19 cellular contexts compared by ENCODE assay signal in genomic region chr17:73648543-73648820, GRCh38. TPM values are rescaled to one million over a fixed set of nuclear protein-coding genes. Genes with fewer than 3 reads are reported as not detected.
"Had no signal": no experiment of that assay in that cellular context is flagged by ENCODE, and none has a peak within 500 bp of the region (broad histone marks: within the 10 kb centered on the region; RNA-seq: fewer than 3 reads in every experiment).

No MANE protein-coding gene starts in this region.

- DNase-seq: cortex of kidney; effector CD4-positive, alpha-beta T cell; effector memory CD4-positive, alpha-beta T cell; foreskin keratinocyte; heart left ventricle; hippocampal formation; left cardiac atrium; left lung; left ventricle myocardium superior; lower lobe of right lung; mesenchymal stem cell; mucosa of descending colon had no signal

- ATAC-seq: foreskin keratinocyte, gastroesophageal sphincter, heart left ventricle, left cardiac atrium, left lung, left ventricle myocardium superior, lower lobe of right lung, mucosa of descending colon had no signal

- H3K27ac ChIP-seq: esophagus muscularis mucosa, foreskin keratinocyte, gastroesophageal sphincter, heart left ventricle, left lung, lower lobe of right lung had no signal

- H3K4me1 ChIP-seq: foreskin keratinocyte had no signal

- H3K27ac Mint-ChIP-seq: dendritic cell treated with granulocyte-macrophage colony-stimulating factor and Interleukin-4, amounts not matched to agents 40 ng/mL and 50 ng/mL, for 4 days; mesothelial cell of epicardium had no signal

- H3K4me3 ChIP-seq: esophagus muscularis mucosa, gastroesophageal sphincter, heart left ventricle, left lung, lower lobe of right lung, mucosa of descending colon had no signal

- H3K36me3 ChIP-seq: esophagus muscularis mucosa, gastroesophageal sphincter, heart left ventricle, left lung, lower lobe of right lung had no signal

- H3K4me3 Mint-ChIP-seq: dendritic cell treated with granulocyte-macrophage colony-stimulating factor and Interleukin-4, amounts not matched to agents 40 ng/mL and 50 ng/mL, for 4 days; mesothelial cell of epicardium had no signal

- H3K9me3 ChIP-seq: mucosa of descending colon had no signal

- H3K36me3 Mint-ChIP-seq: mesothelial cell of epicardium had no signal

RNA-seq across cellular contexts. Expression of gene SDK2, which starts 4.2 kb away (rescaled TPM):
- total RNA-seq: dermis microvascular lymphatic vessel endothelial cell, endothelial cell of umbilical vein, lung microvascular endothelial cell had no signal
- polyA plus RNA-seq: endothelial cell of umbilical vein had no signal
